13 cellular contexts compared by ENCODE assay signal in genomic region chr7:81190997-81191747, GRCh38.
DNase-seq lines count a peak whose midpoint lies in the region; ATAC-seq and TF ChIP-seq lines count a peak whose summit lies in the region.
"Had no signal": no experiment of that assay in that cellular context is flagged by ENCODE, and none has a peak within 500 bp of the region (broad histone marks: within the 10 kb centered on the region; RNA-seq: fewer than 3 reads in every experiment).

No MANE protein-coding gene starts in this region.

- no peaks in the 10 kb centered on the region for H3K9me3 ChIP-seq in PC-3 (ENCODE audit: low read length)
- H3K9me3 ChIP-seq in mesenchymal stem cell (ENCODE audit: control insufficient read depth, low read length), result no peaks in the 10 kb centered on the region

- no peak overlapping the region for H2BK15ac ChIP-seq in mesenchymal stem cell (ENCODE audit: low read depth, poor library complexity, severe bottlenecking)

- peak; percentile 13 for DNase-seq in Calu3
- peak; percentile 59 for DNase-seq in PC-3
- peak; percentile 42 for DNase-seq in epithelial cell of proximal tubule (ENCODE audit: low read depth)
- peak; percentile 33 for DNase-seq in mesenchymal stem cell
- DNase-seq in NCI-H2029 treated with DMSO at 0.1 percent for 48 hours (lab: John Stamatoyannopoulos, UW), result no peak
- no peak for DNase-seq in NCI-H774 (lab: John Stamatoyannopoulos, UW)
- DNase-seq in activated effector memory CD4-positive, alpha-beta T cell treated with anti-CD3 and anti-CD28 coated beads, Interleukin-2, amount 50 U/mL, for 16 hours, result no peak
- DNase-seq in NCI-H1436 (lab: John Stamatoyannopoulos, UW), result no peak
- DNase-seq: NCI-H524 treated with DMSO at 0.1 percent for 48 hours, T-helper 1 cell had no signal

- H3K4ac ChIP-seq in mesenchymal stem cell (ENCODE audit: low read depth in 1 of 2, low read length in 2 of 2), result no peak overlapping the region

- no peak overlapping the region for H3K4me3 Mint-ChIP-seq in Calu3 (ENCODE audit: low read depth, unreplicated experiment)
- H3K4me3 Mint-ChIP-seq: brain, CD14-positive monocyte, nephron had no signal

- no peaks in the 10 kb centered on the region for H4K20me1 ChIP-seq in PC-3 (ENCODE audit: low read length)

- H3K27me3 Mint-ChIP-seq in Calu3 (ENCODE audit: unreplicated experiment), result no peaks in the 10 kb centered on the region
- H3K27me3 Mint-ChIP-seq: brain had no signal

- H3K14ac ChIP-seq in mesenchymal stem cell (ENCODE audit: low read length in 2 of 2), result no peak overlapping the region

- H2BK12ac ChIP-seq in mesenchymal stem cell (ENCODE audit: low read length in 2 of 2), result no peak overlapping the region

- peak; percentile 100 for ATAC-seq in PC-3

- H3K23ac ChIP-seq in mesenchymal stem cell (ENCODE audit: low read length in 2 of 2), result no peak overlapping the region

- H3K79me2 ChIP-seq in PC-3 (ENCODE audit: low read length), result no peaks in the 10 kb centered on the region

- H3K4me2 ChIP-seq in PC-3 (ENCODE audit: low read length) (no peak overlapping the region), mesenchymal stem cell (ENCODE audit: low read length, poor library complexity, severe bottlenecking) (no peak overlapping the region)

- no peak overlapping the region for H2AK5ac ChIP-seq in mesenchymal stem cell (ENCODE audit: low read length, severe bottlenecking)

- CTCF ChIA-PET in Calu3 (lab: Charles Lee) (no interaction called here), PC-3 (lab: Charles Lee) (no interaction called here)

- no peaks in the 10 kb centered on the region for H3K36me3 ChIP-seq in PC-3 (ENCODE audit: low read depth, low read length)
- no peaks in the 10 kb centered on the region for H3K36me3 ChIP-seq in mesenchymal stem cell (ENCODE audit: control insufficient read depth in 1 of 2, insufficient read depth in 2 of 2, low read depth in 1 of 2, low read length in 2 of 2)

- no peaks in the 10 kb centered on the region for H3K9me2 ChIP-seq in PC-3 (replicated peaks; ENCODE audit: low read length)

- H3K9ac ChIP-seq in PC-3 (ENCODE audit: low read length) (no peak overlapping the region), mesenchymal stem cell (ENCODE audit: low read length) (no peak overlapping the region)

- no peak overlapping the region for H2BK120ac ChIP-seq in mesenchymal stem cell (ENCODE audit: low read depth, low read length)

- peaks cover 3% of the 10 kb centered on the region for H3K9me3 Mint-ChIP-seq in Calu3 (ENCODE audit: low read depth, unreplicated experiment)
- H3K9me3 Mint-ChIP-seq: nephron had no signal

- H3K27ac ChIP-seq in PC-3 (ENCODE audit: low read length) (no peak overlapping the region), mesenchymal stem cell (ENCODE audit: low read length, poor library complexity, severe bottlenecking) (no peak overlapping the region)

- POLR2A ChIA-PET in PC-3 (lab: Charles Lee; ENCODE audit: unreplicated experiment), result no interaction called here

- intact Hi-C loops in Calu3 (cut with micrococcal nuclease; ENCODE audit: unreplicated experiment) (no loop called here), PC-3 (cut with micrococcal nuclease) (no loop called here)

- H2AFZ ChIP-seq in PC-3 (ENCODE audit: low read length) (no peak overlapping the region), mesenchymal stem cell (ENCODE audit: low read depth, low read length) (no peak overlapping the region)

- no peak overlapping the region for H3K27ac Mint-ChIP-seq in Calu3 (ENCODE audit: unreplicated experiment)
- H3K27ac Mint-ChIP-seq: CD14-positive monocyte, nephron had no signal

- no peak overlapping the region for H4K8ac ChIP-seq in mesenchymal stem cell (ENCODE audit: low read length)

- H3K36me3 Mint-ChIP-seq in Calu3 (ENCODE audit: insufficient read depth, unreplicated experiment), result no peaks in the 10 kb centered on the region
- H3K36me3 Mint-ChIP-seq: brain, CD14-positive monocyte had no signal

- H4K91ac ChIP-seq in mesenchymal stem cell (ENCODE audit: low read length), result no peak overlapping the region

- WGBS in mesenchymal stem cell, result 96% methylated on average over 3 of the region's 3 CpGs

- peaks cover 9% of the 10 kb centered on the region for H3K4me1 ChIP-seq in PC-3 (ENCODE audit: insufficient read depth, low read length)
- peaks cover 2% of the 10 kb centered on the region for H3K4me1 ChIP-seq in mesenchymal stem cell (ENCODE audit: control insufficient read depth, insufficient read depth, low read depth, low read length)

- H3K4me1 Mint-ChIP-seq in Calu3 (ENCODE audit: low read depth, unreplicated experiment), result peaks cover 9% of the 10 kb centered on the region
- H3K4me1 Mint-ChIP-seq: brain, CD14-positive monocyte had no signal

- no peaks in the 10 kb centered on the region for H3K27me3 ChIP-seq in PC-3 (ENCODE audit: low read length)
- no peaks in the 10 kb centered on the region for H3K27me3 ChIP-seq in mesenchymal stem cell (ENCODE audit: control insufficient read depth in 1 of 2, insufficient read depth in 1 of 2, low read length in 2 of 2)

- H2BK5ac ChIP-seq in mesenchymal stem cell (ENCODE audit: low read depth, low read length, poor library complexity, severe bottlenecking), result no peak overlapping the region

- H3F3A ChIP-seq in PC-3 (ENCODE audit: low read length, unreplicated experiment), result no peaks in the 10 kb centered on the region

- H3K79me1 ChIP-seq in mesenchymal stem cell (replicated peaks; ENCODE audit: low read length, poor library complexity, severe bottlenecking), result no peaks in the 10 kb centered on the region

- no peak overlapping the region for H3K18ac ChIP-seq in mesenchymal stem cell (ENCODE audit: low read depth in 1 of 2, low read length in 2 of 2)

- no TSS peak for BruUV-seq in Calu3 (replicated peaks; lab: Mats Ljungman, UMichigan)
- BruUV-seq in PC-3 (replicated peaks; lab: Mats Ljungman, UMichigan), result no TSS peak

- TF ChIP-seq CTCF in Calu3 (IDR thresholded peaks at IDR 0.05; ENCODE audit: unreplicated experiment) (no peak), PC-3 (conservative IDR thresholded peaks at IDR 0.05; ENCODE audit: low read depth, low read length) (no peak), epithelial cell of proximal tubule (conservative IDR thresholded peaks at IDR 0.05; ENCODE audit: low read depth, low read length) (no peak)

- H3K4me3 ChIP-seq in PC-3 (ENCODE audit: low read length), result no peak overlapping the region
- no peak overlapping the region for H3K4me3 ChIP-seq in epithelial cell of proximal tubule (ENCODE audit: low read depth, low read length)
- H3K4me3 ChIP-seq in mesenchymal stem cell (ENCODE audit: insufficient read depth in 1 of 2, low read depth in 1 of 2, low read length in 2 of 2), result no peak overlapping the region

Comparison
In these comparisons a context has a peak if more than half of its experiments do, and no peak if none do; other contexts are left out.
1. DNase-seq: peak in Calu3 (single experiment), PC-3 (single experiment), epithelial cell of proximal tubule (single experiment) and mesenchymal stem cell (single experiment); none in NCI-H2029 treated with DMSO at 0.1 percent for 48 hours (single experiment), NCI-H774 (single experiment), activated effector memory CD4-positive, alpha-beta T cell treated with anti-CD3 and anti-CD28 coated beads, Interleukin-2, amount 50 U/mL, for 16 hours (single experiment) and NCI-H1436 (single experiment).